Comparison of ENCODE assay signal across 8 cellular contexts in genomic region chr3:132721479-132722164, GRCh38. TPM values are rescaled to one million over a fixed set of nuclear protein-coding genes. Genes with fewer than 3 reads are reported as not detected.
DNase-seq lines count a peak whose midpoint lies in the region; ATAC-seq and TF ChIP-seq lines count a peak whose summit lies in the region.

No MANE protein-coding gene starts in this region.

- dilution Hi-C loops in mammary epithelial cell (cut with HindIII; ENCODE audit: low sequenced_read_pairs), result no loop called here

- peak overlapping the region; percentile 57 for H3K4me3 ChIP-seq in RWPE2 (ENCODE audit: severe bottlenecking)
- H3K4me3 ChIP-seq in mammary epithelial cell (replicated peaks in 1 of 3; ENCODE audit: insufficient read depth in 1 of 3, low read depth in 2 of 3, low read length in 3 of 3), result peak overlapping the region; percentile 69 to 96 (median 94)
- peak overlapping the region; percentile 63 to 98 (median 87) for H3K4me3 ChIP-seq in skin epidermis

- TSS peak; percentile 41 for BruUV-seq in mammary epithelial cell (replicated peaks; lab: Mats Ljungman, UMichigan)

- DNase-seq in ACHN, result peak; percentile 64
- DNase-seq in RWPE2 (ENCODE audit: low spot score), result peak; percentile 75
- DNase-seq in mammary epithelial cell, result peak; percentile 49
- peak; percentile 90 for DNase-seq in islet precursor cell

- intact Hi-C loops in mammary epithelial cell (cut with micrococcal nuclease), result loop anchor here (5.0 kb wide), 1 partner anchor 851 kb away; the partner anchor contains the start of gene CDV3

- WGBS in mammary epithelial cell (ENCODE audit: low coverage, missing lambda C conversion rate), result 2% methylated on average over 19 of the region's 47 CpGs

- H4K20me1 ChIP-seq in mammary epithelial cell (ENCODE audit: insufficient read depth, low read length), result no peaks in the 10 kb centered on the region

- CTCF ChIA-PET in mammary epithelial cell (lab: Charles Lee; ENCODE audit: low non-redundant PET), result no interaction called here

- H3K4me1 ChIP-seq in RWPE2 (ENCODE audit: insufficient read depth, poor library complexity, severe bottlenecking) (peaks cover 8% of the 10 kb centered on the region), mammary epithelial cell (ENCODE audit: insufficient read depth, low read length) (peaks cover 4% of the 10 kb centered on the region)

- in situ Hi-C loops in ACHN (cut with HindIII; ENCODE audit: low pct_ligation_motif_present, low pct_unique_long_range_greater_than_20kb, low sequenced_read_pairs) (no loop called here), mammary epithelial cell (cut with MboI; ENCODE audit: low sequenced_read_pairs in 2 of 2) (loop anchor here in 1 of 2 donors (25.0 kb wide), 1 partner anchor 866 kb away; no protein-coding TSS in a partner anchor)

- H3K27me3 ChIP-seq in RWPE2 (ENCODE audit: insufficient read depth, poor library complexity, severe bottlenecking), result no peaks in the 10 kb centered on the region
- H3K27me3 ChIP-seq in mammary epithelial cell (ENCODE audit: insufficient read depth, low read length), result no peaks in the 10 kb centered on the region

- ATAC-seq in HG03521 (IDR thresholded peaks at IDR 0.05; ENCODE audit: unreplicated experiment), result peak; percentile 14
- peak; percentile 45 for ATAC-seq in RWPE2 (ENCODE audit: low read depth)
- ATAC-seq in HG03135 (IDR thresholded peaks at IDR 0.05; ENCODE audit: unreplicated experiment), result no peak

- no peaks in the 10 kb centered on the region for H3K9me3 ChIP-seq in RWPE2 (ENCODE audit: severe bottlenecking)
- H3K9me3 ChIP-seq in mammary epithelial cell (replicated peaks; ENCODE audit: insufficient read depth, low read length), result no peaks in the 10 kb centered on the region

- H2AFZ ChIP-seq in mammary epithelial cell (ENCODE audit: low read depth, low read length), result peak overlapping the region; percentile 99

- H3K4me2 ChIP-seq in mammary epithelial cell (ENCODE audit: insufficient read depth, low read depth, low read length), result peak overlapping the region; percentile 66

- TF ChIP-seq CTCF in GM12872 (IDR thresholded peaks at IDR 0.05; ENCODE audit: insufficient read depth, low read depth, low read length) (peak; percentile 41; the same call in 1 of the 3 replicates), RWPE2 (IDR thresholded peaks at IDR 0.05; ENCODE audit: poor library complexity, severe bottlenecking) (no peak), mammary epithelial cell (conservative IDR thresholded peaks at IDR 0.05 in 1 of 2, IDR thresholded peaks at IDR 0.05 in 1 of 2; ENCODE audit: extremely low read depth in 1 of 2, insufficient read depth in 1 of 2, low read depth in 1 of 2, low read length in 2 of 2) (peak; percentile 5 to 31)

- peaks cover 15% of the 10 kb centered on the region; the same call in 1 of the 2 replicates for H3K36me3 ChIP-seq in RWPE2 (ENCODE audit: low read depth)
- peaks cover 11% of the 10 kb centered on the region for H3K36me3 ChIP-seq in mammary epithelial cell (ENCODE audit: insufficient read depth, low read length)

- peak overlapping the region; percentile 80 for H3K9ac ChIP-seq in mammary epithelial cell (ENCODE audit: insufficient read depth, low read length)

- peaks cover 26% of the 10 kb centered on the region for H3K79me2 ChIP-seq in mammary epithelial cell (ENCODE audit: insufficient read depth, low read length)

- peak overlapping the region; percentile 75 for H3K27ac ChIP-seq in RWPE2 (ENCODE audit: poor library complexity, severe bottlenecking)
- peak overlapping the region; percentile 68 for H3K27ac ChIP-seq in mammary epithelial cell (ENCODE audit: insufficient read depth, low read depth, low read length)
- peak overlapping the region; percentile 82 to 98 (median 91) for H3K27ac ChIP-seq in skin epidermis

RNA-seq across cellular contexts. Expression of gene NPHP3, which starts 0.6 kb away (rescaled TPM):
- 10 to 100 TPM; 22.8 to 24.5 TPM for total RNA-seq in mammary epithelial cell
- 8.2 TPM for polyA plus RNA-seq in mammary epithelial cell
- 2.6 TPM for polyA minus RNA-seq in mammary epithelial cell
